ENCODE assay signal across 8 cellular contexts in the genomic region with DNA sequence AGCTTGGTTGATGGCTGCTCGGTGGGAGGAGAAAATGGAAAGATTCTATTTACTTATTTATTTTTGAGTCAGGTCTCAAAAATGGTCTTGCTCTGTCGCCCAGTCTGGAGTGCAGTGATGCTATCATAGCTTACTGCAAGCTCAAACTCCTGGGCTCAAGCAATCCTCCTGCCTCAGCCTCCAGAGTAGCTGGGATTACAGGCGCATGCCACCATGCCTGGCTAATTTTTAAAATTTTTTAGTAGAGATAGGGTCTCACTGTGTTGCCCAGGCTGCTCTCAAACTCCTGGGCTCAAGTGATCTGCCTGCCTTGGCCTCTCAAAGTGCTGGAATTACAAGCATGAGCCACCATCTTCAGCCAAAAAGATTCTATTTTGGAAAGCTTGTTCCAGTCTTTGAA.
DNase-seq lines count a peak whose midpoint lies in the region; ATAC-seq and TF ChIP-seq lines count a peak whose summit lies in the region.
"Not testable (repeated sequence)": the region's sequence is repeated elsewhere in the genome, so short reads cannot be mapped to it uniquely, and the experiment has no call there.

No MANE protein-coding gene starts in this region.

- not testable (repeated sequence) for H3K9me3 ChIP-seq in CD4-positive, alpha-beta T cell (ENCODE audit: control insufficient read depth, low read length); OCI-LY7 (ENCODE audit: low read length); left ventricle myocardium inferior (replicated peaks); gastrocnemius medialis; tibial artery

- CTCF ChIA-PET in CD4-positive, alpha-beta T cell (lab: Charles Lee), result interaction anchor here (0.6 to 1.2 kb wide), 2 partner anchors 18 to 83 kb away, joined by 3 to 5 read pairs; a partner anchor contains a TSS
- CTCF ChIA-PET in OCI-LY7 (lab: Charles Lee; ENCODE audit: unreplicated experiment), result not testable (repeated sequence)

- H3K36me3 Mint-ChIP-seq in CD4-positive, alpha-beta T cell (ENCODE audit: low read depth), result peaks cover 67% of the 10 kb centered on the region
- peaks cover 62% of the 10 kb centered on the region for H3K36me3 Mint-ChIP-seq in activated T-cell treated with anti-CD3 and anti-CD28 coated beads, Interleukin-2, amount 50 U/mL, for 24 hours (ENCODE audit: low read depth)
- H3K36me3 Mint-ChIP-seq in activated naive CD8-positive, alpha-beta T cell treated with anti-CD3 and anti-CD28 coated beads, Interleukin-2, amount 50 U/mL, for 24 hours (ENCODE audit: low read depth), result peaks cover 31% of the 10 kb centered on the region
- H3K36me3 Mint-ChIP-seq in naive thymus-derived CD8-positive, alpha-beta T cell, result peaks cover 0 to 36% (median 5%) of the 10 kb centered on the region in 3 donors

- TF ChIP-seq CTCF in CD4-positive, alpha-beta T cell (IDR thresholded peaks at IDR 0.05); OCI-LY7 (conservative IDR thresholded peaks at IDR 0.05; ENCODE audit: low read length); left ventricle myocardium inferior (IDR thresholded peaks at IDR 0.05; ENCODE audit: borderline replicate concordance); gastrocnemius medialis (IDR thresholded peaks at IDR 0.05 in 4 of 5, conservative IDR thresholded peaks at IDR 0.05 in 1 of 5); tibial artery (IDR thresholded peaks at IDR 0.05): not testable (repeated sequence)

- not testable (repeated sequence) for H3K27me3 ChIP-seq in CD4-positive, alpha-beta T cell (ENCODE audit: control insufficient read depth, insufficient read depth, low read length); left ventricle myocardium inferior (ENCODE audit: low read depth); gastrocnemius medialis; tibial artery

- H3K4me1 ChIP-seq in OCI-LY7 (ENCODE audit: insufficient read depth, low read length, poor library complexity, severe bottlenecking), result not testable (repeated sequence)
- H3K4me1 ChIP-seq in left ventricle myocardium inferior (peaks cover 39% of the 10 kb centered on the region), gastrocnemius medialis (peaks cover 53 to 59% of the 10 kb centered on the region in 2 donors), tibial artery (peaks cover 0 to 94% (median 25%) of the 10 kb centered on the region in 4 donors)

- not testable (repeated sequence) for H3K9me3 Mint-ChIP-seq in CD4-positive, alpha-beta T cell; activated T-cell treated with anti-CD3 and anti-CD28 coated beads, Interleukin-2, amount 50 U/mL, for 24 hours; activated naive CD8-positive, alpha-beta T cell treated with anti-CD3 and anti-CD28 coated beads, Interleukin-2, amount 50 U/mL, for 24 hours; naive thymus-derived CD8-positive, alpha-beta T cell

- peaks cover 79% of the 10 kb centered on the region for H3K36me3 ChIP-seq in OCI-LY7 (ENCODE audit: insufficient read depth, low read length)
- H3K36me3 ChIP-seq in left ventricle myocardium inferior, gastrocnemius medialis, tibial artery: not testable (repeated sequence)

- H4K20me1 ChIP-seq in OCI-LY7 (ENCODE audit: insufficient read depth, low read length), result peaks cover 24% of the 10 kb centered on the region

- in situ Hi-C loops in gastrocnemius medialis (cut with MboI; ENCODE audit: low sequenced_read_pairs in 4 of 4), result not testable (repeated sequence)

- not testable (repeated sequence) for H3K27me3 Mint-ChIP-seq in CD4-positive, alpha-beta T cell; activated T-cell treated with anti-CD3 and anti-CD28 coated beads, Interleukin-2, amount 50 U/mL, for 24 hours; activated naive CD8-positive, alpha-beta T cell treated with anti-CD3 and anti-CD28 coated beads, Interleukin-2, amount 50 U/mL, for 24 hours; naive thymus-derived CD8-positive, alpha-beta T cell

- not testable (repeated sequence) for BruUV-seq in OCI-LY7 (replicated peaks; lab: Mats Ljungman, UMichigan)

- H3K4me3 ChIP-seq in OCI-LY7 (ENCODE audit: low read depth, low read length, poor library complexity, severe bottlenecking); left ventricle myocardium inferior; gastrocnemius medialis; tibial artery: not testable (repeated sequence)

- intact Hi-C loops in CD4-positive, alpha-beta T cell (cut with DNase I, micrococcal nuclease); OCI-LY7 (cut with micrococcal nuclease; ENCODE audit: unreplicated experiment); left ventricle myocardium inferior (cut with micrococcal nuclease); gastrocnemius medialis (cut with DNase I; ENCODE audit: low total_unique reads); tibial artery (cut with DNase I; ENCODE audit: low total_unique reads): not testable (repeated sequence)

- not testable (repeated sequence) for H3K27ac ChIP-seq in CD4-positive, alpha-beta T cell (ENCODE audit: low read depth, low read length)
- H3K27ac ChIP-seq in OCI-LY7 (ENCODE audit: low read depth, low read length, poor library complexity, severe bottlenecking), result peak overlapping the region; percentile 25
- H3K27ac ChIP-seq in left ventricle myocardium inferior (replicated peaks), result peak overlapping the region; percentile 48
- peak overlapping the region; percentile 68 to 88 (median 80) for H3K27ac ChIP-seq in gastrocnemius medialis
- H3K27ac ChIP-seq in tibial artery, result peak overlapping the region; percentile 64 to 84

- not testable (repeated sequence) for H3K4me3 Mint-ChIP-seq in CD4-positive, alpha-beta T cell; activated T-cell treated with anti-CD3 and anti-CD28 coated beads, Interleukin-2, amount 50 U/mL, for 24 hours; activated naive CD8-positive, alpha-beta T cell treated with anti-CD3 and anti-CD28 coated beads, Interleukin-2, amount 50 U/mL, for 24 hours
- peak overlapping the region in 1 of 10 donors; percentile 30 for H3K4me3 Mint-ChIP-seq in naive thymus-derived CD8-positive, alpha-beta T cell

- TF ChIP-seq POLR2A in gastrocnemius medialis (IDR thresholded peaks at IDR 0.05), result not testable (repeated sequence)

- H3K27ac Mint-ChIP-seq in CD4-positive, alpha-beta T cell, result peak overlapping the region; percentile 61
- H3K27ac Mint-ChIP-seq in activated T-cell treated with anti-CD3 and anti-CD28 coated beads, Interleukin-2, amount 50 U/mL, for 24 hours, result peak overlapping the region; percentile 81
- H3K27ac Mint-ChIP-seq in activated naive CD8-positive, alpha-beta T cell treated with anti-CD3 and anti-CD28 coated beads, Interleukin-2, amount 50 U/mL, for 24 hours, result peak overlapping the region; percentile 48
- H3K27ac Mint-ChIP-seq in naive thymus-derived CD8-positive, alpha-beta T cell, result peak overlapping the region in 7 of 10 donors; percentile 28 to 82 (median 81)

- not testable (repeated sequence) for DNase-seq in CD4-positive, alpha-beta T cell; OCI-LY7 (ENCODE audit: low spot score); activated T-cell treated with anti-CD3 and anti-CD28 coated beads, Interleukin-2, amount 50 U/mL, for 24 hours; activated naive CD8-positive, alpha-beta T cell treated with anti-CD3 and anti-CD28 coated beads, Interleukin-2, amount 50 U/mL, for 24 hours; left ventricle myocardium inferior; naive thymus-derived CD8-positive, alpha-beta T cell; gastrocnemius medialis; tibial artery

- H3K79me2 ChIP-seq in OCI-LY7 (ENCODE audit: insufficient read depth, low read depth, low read length), result peaks cover 97% of the 10 kb centered on the region

- not testable (repeated sequence) for ATAC-seq in CD4-positive, alpha-beta T cell (ENCODE audit: poor library complexity); activated naive CD8-positive, alpha-beta T cell treated with anti-CD3 and anti-CD28 coated beads, Interleukin-2, amount 50 U/mL, for 24 hours; naive thymus-derived CD8-positive, alpha-beta T cell; gastrocnemius medialis

- H2AFZ ChIP-seq in OCI-LY7 (ENCODE audit: low read length), result not testable (repeated sequence)

- not testable (repeated sequence) for H3K9me2 ChIP-seq in OCI-LY7 (ENCODE audit: insufficient read depth, low read length)

- peaks cover 72% of the 10 kb centered on the region for H3K4me1 Mint-ChIP-seq in CD4-positive, alpha-beta T cell (ENCODE audit: low read depth)
- peaks cover 61% of the 10 kb centered on the region for H3K4me1 Mint-ChIP-seq in activated T-cell treated with anti-CD3 and anti-CD28 coated beads, Interleukin-2, amount 50 U/mL, for 24 hours (ENCODE audit: low read depth)
- H3K4me1 Mint-ChIP-seq in activated naive CD8-positive, alpha-beta T cell treated with anti-CD3 and anti-CD28 coated beads, Interleukin-2, amount 50 U/mL, for 24 hours, result peaks cover 49% of the 10 kb centered on the region
- peaks cover 21 to 67% (median 57%) of the 10 kb centered on the region in 4 donors for H3K4me1 Mint-ChIP-seq in naive thymus-derived CD8-positive, alpha-beta T cell

- H3K4me2 ChIP-seq in OCI-LY7 (ENCODE audit: low read length), result not testable (repeated sequence)

- POLR2A ChIA-PET in CD4-positive, alpha-beta T cell (lab: Charles Lee), result interaction anchor here (0.9 to 1.0 kb wide), 2 partner anchors 27 to 81 kb away, joined by 3 to 4 read pairs; no protein-coding TSS in a partner anchor
- POLR2A ChIA-PET in OCI-LY7 (lab: Charles Lee), result interaction anchor here (0.6 to 1.4 kb wide), 5 partner anchors 8 to 130 kb away, joined by 3 to 5 read pairs (median 4); no protein-coding TSS in a partner anchor
- POLR2A ChIA-PET in naive thymus-derived CD8-positive, alpha-beta T cell (lab: Charles Lee), result interaction anchor here (0.7 kb wide), 2 partner anchors 8 to 9 kb away, joined by 3 read pairs; no protein-coding TSS in a partner anchor
